Comparison of ENCODE assay signal across 12 cellular contexts in genomic region chr6:37060195-37060559, GRCh38. TPM values are rescaled to one million over a fixed set of nuclear protein-coding genes. Genes with fewer than 3 reads are reported as not detected.
DNase-seq lines count a peak whose midpoint lies in the region; ATAC-seq, FAIRE-seq and TF ChIP-seq lines count a peak whose summit lies in the region.
"Had no signal": no experiment of that assay in that cellular context is flagged by ENCODE, and none has a peak within 500 bp of the region (broad histone marks: within the 10 kb centered on the region; RNA-seq: fewer than 3 reads in every experiment).

No MANE protein-coding gene starts in this region.

- H3K9me3 ChIP-seq in neuronal stem cell (replicated peaks in 1 of 2; ENCODE audit: control insufficient read depth in 2 of 2, insufficient read depth in 1 of 2, low read depth in 1 of 2, low read length in 2 of 2) (no peaks in the 10 kb centered on the region), pancreas (no peaks in the 10 kb centered on the region)

- no peak overlapping the region for H4K8ac ChIP-seq in neuronal stem cell (ENCODE audit: low read depth, low read length)

- no peak overlapping the region for H3K4me2 ChIP-seq in neuronal stem cell (ENCODE audit: insufficient read depth, low read length, poor library complexity, severe bottlenecking)

- intact Hi-C loops in dendritic cell treated with granulocyte-macrophage colony-stimulating factor and Interleukin-4, amounts not matched to agents 40 ng/mL and 50 ng/mL, for 4 days (cut with micrococcal nuclease), result no loop called here
- intact Hi-C loops in pancreas (cut with DNase I), result no loop called here

- no peak overlapping the region for H2BK12ac ChIP-seq in neuronal stem cell (ENCODE audit: low read length)

- no peaks in the 10 kb centered on the region for H3K36me3 ChIP-seq in neuronal stem cell (replicated peaks in 1 of 2; ENCODE audit: control insufficient read depth in 2 of 2, insufficient read depth in 2 of 2, low read length in 2 of 2)
- no peaks in the 10 kb centered on the region for H3K36me3 ChIP-seq in pancreas
- H3K36me3 ChIP-seq: WERI-Rb-1 had no signal

- H3K23ac ChIP-seq in neuronal stem cell (ENCODE audit: low read depth, low read length, poor library complexity), result no peak overlapping the region

- no peak overlapping the region for H3K4ac ChIP-seq in neuronal stem cell (ENCODE audit: low read length)

- H3K27ac ChIP-seq in neuronal stem cell (replicated peaks; ENCODE audit: low read length), result no peak overlapping the region
- no peak overlapping the region for H3K27ac ChIP-seq in pancreas
- H3K27ac ChIP-seq: WERI-Rb-1 had no signal

- peak overlapping the region; percentile 87 for H2AFZ ChIP-seq in neuronal stem cell (ENCODE audit: low read length)

- no peak for TF ChIP-seq CTCF in pancreas (IDR thresholded peaks at IDR 0.05)

- H3K4me1 Mint-ChIP-seq in dendritic cell treated with granulocyte-macrophage colony-stimulating factor and Interleukin-4, amounts not matched to agents 40 ng/mL and 50 ng/mL, for 4 days (ENCODE audit: low read depth), result peaks cover 41% of the 10 kb centered on the region
- H3K4me1 Mint-ChIP-seq: CD4-positive, CD25-positive, alpha-beta regulatory T cell had no signal

- no peaks in the 10 kb centered on the region for H3K9me3 Mint-ChIP-seq in dendritic cell treated with granulocyte-macrophage colony-stimulating factor and Interleukin-4, amounts not matched to agents 40 ng/mL and 50 ng/mL, for 4 days
- H3K9me3 Mint-ChIP-seq: CD4-positive, CD25-positive, alpha-beta regulatory T cell had no signal

- H3K4me3 Mint-ChIP-seq in dendritic cell treated with granulocyte-macrophage colony-stimulating factor and Interleukin-4, amounts not matched to agents 40 ng/mL and 50 ng/mL, for 4 days, result no peak overlapping the region

- H3K4me1 ChIP-seq in neuronal stem cell (ENCODE audit: control insufficient read depth in 2 of 2, insufficient read depth in 1 of 2, low read depth in 1 of 2, low read length in 2 of 2) (peaks cover 8 to 15% of the 10 kb centered on the region in 2 donors), pancreas (no peaks in the 10 kb centered on the region)

- H3K27me3 ChIP-seq in neuronal stem cell (ENCODE audit: control insufficient read depth in 3 of 3, insufficient read depth in 3 of 3, low read depth in 1 of 3, low read length in 3 of 3) (no peaks in the 10 kb centered on the region), pancreas (no peaks in the 10 kb centered on the region)
- H3K27me3 ChIP-seq: dorsolateral prefrontal cortex had no signal

- H2BK5ac ChIP-seq in neuronal stem cell (ENCODE audit: low read length), result no peak overlapping the region

- H3K14ac ChIP-seq in neuronal stem cell (ENCODE audit: low read length), result no peak overlapping the region

- no peak for ATAC-seq in GM18907 (IDR thresholded peaks at IDR 0.05; ENCODE audit: unreplicated experiment)
- ATAC-seq in pancreas, result no peak
- ATAC-seq: GM12878 had no signal

- no peak overlapping the region for H2AK5ac ChIP-seq in neuronal stem cell (ENCODE audit: low read depth, low read length)

- no peaks in the 10 kb centered on the region for H3K79me1 ChIP-seq in neuronal stem cell (ENCODE audit: low read depth, low read length)

- no peak overlapping the region for H3K9ac ChIP-seq in neuronal stem cell (ENCODE audit: low read depth, low read length, poor library complexity)

- in situ Hi-C loops in ACHN (cut with HindIII; ENCODE audit: low pct_ligation_motif_present, low pct_unique_long_range_greater_than_20kb, low sequenced_read_pairs) (no loop called here), KBM-7 (cut with MboI; ENCODE audit: low pct_unique_long_range_greater_than_20kb, low sequenced_read_pairs) (no loop called here)

- DNase-seq in ACHN (peak; percentile 4), KBM-7 (peak; percentile 53), neuronal stem cell (ENCODE audit: low spot score) (no peak), pancreas (no peak)
- DNase-seq in activated effector memory CD4-positive, alpha-beta T cell treated with anti-CD3 and anti-CD28 coated beads, Interleukin-2, amount 50 U/mL, for 16 hours, result no peak
- no peak for DNase-seq in activated CD4-positive, alpha-beta T cell treated with anti-CD3 and anti-CD28 coated beads for 48 hours
- DNase-seq: CD4-positive, CD25-positive, alpha-beta regulatory T cell had no signal

- FAIRE-seq in pancreas (lab: Jason Lieb, UNC), result no peak
- FAIRE-seq: GM12878 had no signal

- H2BK15ac ChIP-seq in neuronal stem cell (ENCODE audit: low read length), result peak overlapping the region; percentile 17

- H4K91ac ChIP-seq in neuronal stem cell (ENCODE audit: low read depth, low read length, poor library complexity), result no peak overlapping the region

- H3K4me3 ChIP-seq in neuronal stem cell (ENCODE audit: low read length in 2 of 2) (no peak overlapping the region), pancreas (no peak overlapping the region)
- H3K4me3 ChIP-seq: GM12878 had no signal

- no peak overlapping the region for H3K18ac ChIP-seq in neuronal stem cell (ENCODE audit: low read length)

- H3K36me3 Mint-ChIP-seq in dendritic cell treated with granulocyte-macrophage colony-stimulating factor and Interleukin-4, amounts not matched to agents 40 ng/mL and 50 ng/mL, for 4 days (ENCODE audit: low read depth), result no peaks in the 10 kb centered on the region
- H3K36me3 Mint-ChIP-seq: CD4-positive, CD25-positive, alpha-beta regulatory T cell had no signal

- H2BK120ac ChIP-seq in neuronal stem cell (ENCODE audit: low read depth, low read length), result no peak overlapping the region

- peak overlapping the region; percentile 81 for H3K27ac Mint-ChIP-seq in dendritic cell treated with granulocyte-macrophage colony-stimulating factor and Interleukin-4, amounts not matched to agents 40 ng/mL and 50 ng/mL, for 4 days
- H3K27ac Mint-ChIP-seq: CD4-positive, CD25-positive, alpha-beta regulatory T cell had no signal

- WGBS in neuronal stem cell (ENCODE audit: extremely low coverage in 2 of 2, insufficient read length in 2 of 2, insufficient replicate concordance in 1 of 2), 2 donors, result no CpG with 5 or more reads among the region's 4 CpGs
- WGBS in pancreas, 2 donors, result 79 to 82% methylated on average over 4 of the region's 4 CpGs

- peaks cover 6% of the 10 kb centered on the region for H3K27me3 Mint-ChIP-seq in dendritic cell treated with granulocyte-macrophage colony-stimulating factor and Interleukin-4, amounts not matched to agents 40 ng/mL and 50 ng/mL, for 4 days
- H3K27me3 Mint-ChIP-seq: CD4-positive, CD25-positive, alpha-beta regulatory T cell had no signal

RNA-seq across cellular contexts. Expression of gene FGD2, which starts 54.7 kb away (rescaled TPM):
- 0.04 TPM for polyA plus RNA-seq in neuronal stem cell (2013, experiment 1 of 2)
- polyA plus RNA-seq in neuronal stem cell (2013, experiment 2 of 2), result 0.03 TPM
- 10 to 100 TPM in 1 of 6 donors, 1 to 10 TPM in 4, under 1 TPM in 1; 0.98 to 13.2 (median 3.3) TPM for total RNA-seq in pancreas
- 1 to 10 TPM; 1.7 to 3.2 TPM for polyA plus RNA-seq in pancreas

Comparison
In these comparisons a context has a peak if more than half of its experiments do, and no peak if none do; other contexts are left out.
1. DNase-seq: peak in ACHN (single experiment) and KBM-7 (single experiment); none in neuronal stem cell (single experiment), activated effector memory CD4-positive, alpha-beta T cell treated with anti-CD3 and anti-CD28 coated beads, Interleukin-2, amount 50 U/mL, for 16 hours (single experiment), pancreas (0 of 6) and activated CD4-positive, alpha-beta T cell treated with anti-CD3 and anti-CD28 coated beads for 48 hours (single experiment).